ENCODE assay signal across 8 cellular contexts in genomic region chr1:156082111-156083091, GRCh38. TPM values are rescaled to one million over a fixed set of nuclear protein-coding genes. Genes with fewer than 3 reads are reported as not detected.
A peak's percentile ranks its signal among the peaks of the same experiment; 100 is the strongest.
DNase-seq lines count a peak whose midpoint lies in the region; ATAC-seq and TF ChIP-seq lines count a peak whose summit lies in the region.

TSS of gene MEX3A (minus strand) at chr1:156082465. CDS start at chr1:156081998, 467 bp downstream.

- H3F3A ChIP-seq in SK-N-SH (replicated peaks; ENCODE audit: insufficient read depth), result peaks cover 2% of the 10 kb centered on the region

- TF ChIP-seq CTCF in GM12875 (IDR thresholded peaks at IDR 0.05; ENCODE audit: borderline replicate concordance, insufficient read depth, low read depth, low read length) (no peak), SK-N-SH (IDR thresholded peaks at IDR 0.05) (no peak), uterus (IDR thresholded peaks at IDR 0.05) (peak in 2 of 4 experiments; percentile 8 to 14)

- intact Hi-C loops in Right ventricle myocardium inferior (cut with DNase I) (no loop called here), uterus (cut with DNase I; ENCODE audit: low total_unique reads) (no loop called here)

- no peaks in the 10 kb centered on the region for H3K9me3 Mint-ChIP-seq in activated naive CD8-positive, alpha-beta T cell (ENCODE audit: low read depth)

- ATAC-seq in Right ventricle myocardium inferior (peak; percentile 89), GM19351 (IDR thresholded peaks at IDR 0.05; ENCODE audit: unreplicated experiment) (no peak)

- CTCF ChIA-PET in SK-N-SH (lab: Yijun Ruan, JAX), result interaction anchor here (0.5 to 29.6 kb wide), 9 partner anchors 10 to 252 kb away, joined by 3 to 1559 read pairs (median 4); partner anchors contain the start of gene LMNA

- no peak for TF ChIP-seq RAD21 in SK-N-SH (IDR thresholded peaks at IDR 0.05; ENCODE audit: low read length)

- peak; percentile 29 for DNase-seq in MV-4-11 (lab: John Stamatoyannopoulos, UW)
- DNase-seq in SK-N-SH, result peak; percentile 94
- DNase-seq in Right ventricle myocardium inferior (ENCODE audit: missing footprints), result peak; percentile 83
- DNase-seq in occipital lobe (lab: John Stamatoyannopoulos, UW), result peak; percentile 56
- peak; percentile 74 to 78 for DNase-seq in uterus

- H3K27ac Mint-ChIP-seq in activated naive CD8-positive, alpha-beta T cell, result no peak within 1 kb of the TSS

- peaks cover 14 to 35% of the 10 kb centered on the region in 2 experiments; a peak in 3 of 4 replicates for H3K4me1 ChIP-seq in SK-N-SH (ENCODE audit: control insufficient read depth in 1 of 2, insufficient read depth in 2 of 2, low read depth in 1 of 2, low read length in 1 of 2)
- H3K4me1 ChIP-seq in uterus, result no peaks in the 10 kb centered on the region

- peak within 1 kb of the TSS; percentile 93 for H2AFZ ChIP-seq in SK-N-SH (ENCODE audit: low read depth)

- POLR2A ChIA-PET in SK-N-SH (lab: Yijun Ruan, JAX), result interaction anchor here (0.6 to 2.0 kb wide), 10 partner anchors 9 to 776 kb away, joined by 3 to 7 read pairs (median 4); partner anchors contain the start of gene LAMTOR2

- no peak for TF ChIP-seq EP300 in SK-N-SH (IDR thresholded peaks at IDR 0.05; ENCODE audit: borderline replicate concordance in 1 of 2, low read depth in 1 of 2, low read length in 1 of 2)

- no peaks in the 10 kb centered on the region for H3K9me2 ChIP-seq in SK-N-SH

- WGBS in SK-N-SH (ENCODE audit: low lambda C conversion rate), result 3% methylated on average over 33 of the region's 69 CpGs

- no peak for TF ChIP-seq POLR2A in uterus (IDR thresholded peaks at IDR 0.05)

- H3K9me3 ChIP-seq in SK-N-SH (no peaks in the 10 kb centered on the region), uterus (no peaks in the 10 kb centered on the region)

- H3K79me2 ChIP-seq in SK-N-SH (ENCODE audit: insufficient read depth), result peaks cover 83% of the 10 kb centered on the region

- H3K27me3 Mint-ChIP-seq in activated naive CD8-positive, alpha-beta T cell, result peaks cover 18% of the 10 kb centered on the region

- H3K27me3 ChIP-seq in SK-N-SH (ENCODE audit: insufficient read depth) (no peaks in the 10 kb centered on the region), uterus (no peaks in the 10 kb centered on the region)

- peaks cover 0 to 9% of the 10 kb centered on the region in 2 experiments for H3K36me3 ChIP-seq in SK-N-SH (replicated peaks in 1 of 2; ENCODE audit: control insufficient read depth in 1 of 2, insufficient read depth in 2 of 2, low read length in 1 of 2)
- H3K36me3 ChIP-seq in uterus, result no peaks in the 10 kb centered on the region

- peak within 1 kb of the TSS; percentile 90 for H3K9ac ChIP-seq in SK-N-SH

- H3K27ac ChIP-seq in SK-N-SH (ENCODE audit: low read depth in 2 of 2, low read length in 1 of 2) (peak within 1 kb of the TSS; percentile 83 to 87), uterus (peak within 1 kb of the TSS; percentile 75 to 85)

- H4K20me1 ChIP-seq in SK-N-SH (ENCODE audit: insufficient read depth), result peaks cover 27% of the 10 kb centered on the region

- peak within 1 kb of the TSS; percentile 86 for H3K4me2 ChIP-seq in SK-N-SH

- H3K4me1 Mint-ChIP-seq in activated naive CD8-positive, alpha-beta T cell (ENCODE audit: low read depth), result peaks cover 6% of the 10 kb centered on the region

- peak within 1 kb of the TSS; percentile 84 for H3K4me3 Mint-ChIP-seq in activated naive CD8-positive, alpha-beta T cell

- peak within 1 kb of the TSS; percentile 69 for H3K4me3 ChIP-seq in GM12875 (ENCODE audit: low read depth, low read length)
- H3K4me3 ChIP-seq in SK-N-SH (ENCODE audit: low read depth in 2 of 2, low read length in 1 of 2), result peak within 1 kb of the TSS; percentile 79 to 88
- peak within 1 kb of the TSS; percentile 79 to 97 for H3K4me3 ChIP-seq in uterus

- H3K36me3 Mint-ChIP-seq in activated naive CD8-positive, alpha-beta T cell, result no peaks in the 10 kb centered on the region

TF ChIP-seq in SK-N-SH, 30 proteins besides CTCF, POLR2A, EP300 and RAD21 (continues in another document):
- TF ChIP-seq NFIC (IDR thresholded peaks at IDR 0.05; ENCODE audit: borderline replicate concordance) (no peak), SIN3A (IDR thresholded peaks at IDR 0.05; ENCODE audit: borderline replicate concordance, low read depth, low read length) (peak; percentile 97), RXRA (IDR thresholded peaks at IDR 0.05; ENCODE audit: borderline replicate concordance, low read depth) (no peak), REST (IDR thresholded peaks at IDR 0.05; ENCODE audit: low read depth, low read length) (0 out of 2 replicates have a peak, but pooled peaks have one; percentile 22), ZBTB33 (IDR thresholded peaks at IDR 0.05; ENCODE audit: borderline replicate concordance, low read depth) (no peak), SMC3 (IDR thresholded peaks at IDR 0.05; ENCODE audit: low read depth, low read length) (no peak), RCOR1 (IDR thresholded peaks at IDR 0.05; ENCODE audit: low read length) (peak; percentile 22; the same call in 1 of the 2 replicates), JUND (IDR thresholded peaks at IDR 0.05) (no peak), TEAD4 (IDR thresholded peaks at IDR 0.05; ENCODE audit: borderline replicate concordance, insufficient read depth) (no peak), TAF1 (IDR thresholded peaks at IDR 0.05; ENCODE audit: borderline replicate concordance, low read depth, low read length) (peak; percentile 62), CHD2 (IDR thresholded peaks at IDR 0.05; ENCODE audit: low read length, partially characterized antibody) (peak; percentile 79), MXI1 (IDR thresholded peaks at IDR 0.05; ENCODE audit: low read depth, low read length) (peak; percentile 92; the same call in 1 of the 2 replicates), TCF12 (IDR thresholded peaks at IDR 0.05) (peak; percentile 35; the same call in 1 of the 2 replicates), MAX (IDR thresholded peaks at IDR 0.05; ENCODE audit: low read depth) (peak; percentile 90), POLR2AphosphoS5 (IDR thresholded peaks at IDR 0.05; ENCODE audit: low read depth, low read length) (peak; percentile 74; the same call in 1 of the 2 replicates), GABPA (IDR thresholded peaks at IDR 0.05; ENCODE audit: low read depth) (peak; percentile 59), YY1 (IDR thresholded peaks at IDR 0.05; ENCODE audit: low read depth) (peak; percentile 64), ELF1 (IDR thresholded peaks at IDR 0.05) (peak; percentile 59; the same call in 1 of the 2 replicates), EZH2phosphoT487 (IDR thresholded peaks at IDR 0.05; ENCODE audit: borderline replicate concordance, low read depth) (no peak)

RNA-seq across cellular contexts. Expression of gene MEX3A, which starts in this region (rescaled TPM):
- 15.1 and 16.2 TPM in 2 replicates for polyA plus RNA-seq in SK-N-SH (2012; rRNA removed)
- polyA plus RNA-seq in SK-N-SH (2012; cell fraction: cytosol; rRNA removed), result 8.7 and 14.2 TPM in 2 replicates
- 23.2 and 26.8 TPM in 2 replicates for polyA plus RNA-seq in SK-N-SH (2012; cell fraction: nucleus; rRNA removed)
- total RNA-seq in Right ventricle myocardium inferior, result 0.24 TPM
- total RNA-seq in occipital lobe, result 42.4 TPM
- 10 to 100 TPM in 1 of 4 donors, 1 to 10 TPM in 1, under 1 TPM in 2; 0.29 to 13.3 (median 2.0) TPM for total RNA-seq in uterus

Comparison
In these comparisons a context has a peak if more than half of its experiments do, and no peak if none do; other contexts are left out.
1. Peak in DNase-seq and ATAC-seq in Right ventricle myocardium inferior; RNA of the gene not detected or under 1 TPM.
2. DNase-seq: peak in every context shown above with its lines; median percentile 94 in SK-N-SH; 83 in Right ventricle myocardium inferior; 76 in uterus; 56 in occipital lobe; 29 in MV-4-11.